17 cellular contexts compared by ENCODE assay signal in genomic region chr5:172875372-172876279, GRCh38. TPM values are rescaled to one million over a fixed set of nuclear protein-coding genes. Genes with fewer than 3 reads are reported as not detected.
A peak's percentile ranks its signal among the peaks of the same experiment; 100 is the strongest.
DNase-seq lines count a peak whose midpoint lies in the region; ATAC-seq and TF ChIP-seq lines count a peak whose summit lies in the region.
"Had no signal": no experiment of that assay in that cellular context is flagged by ENCODE, and none has a peak within 500 bp of the region (broad histone marks: within the 10 kb centered on the region; RNA-seq: fewer than 3 reads in every experiment).

No MANE protein-coding gene starts in this region.

- DNase-seq in HFFc6 (peak; percentile 58), amniotic epithelial cell (ENCODE audit: low read depth) (peak; percentile 69), right cardiac atrium (no peak), amniotic stem cell (lab: John Stamatoyannopoulos, UW) (no peak)
- no peak for DNase-seq in stimulated activated effector memory CD8-positive, alpha-beta T cell treated with anti-CD3 and anti-CD28 coated beads, Interleukin-12 subunit alpha, Interleukin-12 subunit beta, amount 100 ng/mL, for 72 hours (ENCODE audit: low spot score in 2 of 2)
- no peak for DNase-seq in effector memory CD4-positive, alpha-beta T cell
- DNase-seq: activated CD4-positive, alpha-beta T cell treated with anti-CD3 and anti-CD28 coated beads for 1 hour; cortex of kidney; DMS 273 treated with DMSO at 0.1 percent for 48 hours; mesendoderm; MV-4-11; NCI-H510A; SHP77 had no signal

- H3K4me3 ChIP-seq in right cardiac atrium (ENCODE audit: low read length): no peak overlapping the region
- H3K4me3 ChIP-seq in effector memory CD4-positive, alpha-beta T cell (ENCODE audit: insufficient read depth, low read depth, low read length, poor library complexity, severe bottlenecking): no peak overlapping the region
- H3K4me3 ChIP-seq: skin epidermis had no signal

- no peaks in the 10 kb centered on the region for H3K36me3 ChIP-seq in effector memory CD4-positive, alpha-beta T cell (ENCODE audit: control insufficient read depth, insufficient read depth, low read length)

- H3K4me3 Mint-ChIP-seq in HFFc6: no peak overlapping the region
- no peak overlapping the region for H3K4me3 Mint-ChIP-seq in stimulated activated effector memory CD8-positive, alpha-beta T cell treated with anti-CD3 and anti-CD28 coated beads, Interleukin-12 subunit alpha, Interleukin-12 subunit beta, amount 100 ng/mL, for 72 hours
- H3K4me3 Mint-ChIP-seq in stimulated activated memory B cell treated with anti-CD40 and anti-IgM and Interleukin-4, amounts not matched to agents 10 μg/mL and 1 μg/mL and 100 μg/mL, for 72 hours: no peak overlapping the region

- no peaks in the 10 kb centered on the region for H3K27me3 ChIP-seq in right cardiac atrium (ENCODE audit: control insufficient read depth, insufficient read depth)
- no peaks in the 10 kb centered on the region for H3K27me3 ChIP-seq in effector memory CD4-positive, alpha-beta T cell (replicated peaks; ENCODE audit: control insufficient read depth, insufficient read depth, low read length, poor library complexity, severe bottlenecking)

- peaks cover 42% of the 10 kb centered on the region for H3K4me1 ChIP-seq in right cardiac atrium (ENCODE audit: control insufficient read depth, insufficient read depth, low read length)
- H3K4me1 ChIP-seq in effector memory CD4-positive, alpha-beta T cell (ENCODE audit: control insufficient read depth, insufficient read depth, low read length, poor library complexity, severe bottlenecking): no peaks in the 10 kb centered on the region

- intact Hi-C loops in right cardiac atrium (cut with DNase I): no loop called here

- H3K27me3 Mint-ChIP-seq in HFFc6 (ENCODE audit: insufficient read depth): no peaks in the 10 kb centered on the region; the same call in 1 of the 2 replicates
- no peaks in the 10 kb centered on the region for H3K27me3 Mint-ChIP-seq in stimulated activated memory B cell treated with anti-CD40 and anti-IgM and Interleukin-4, amounts not matched to agents 10 μg/mL and 1 μg/mL and 100 μg/mL, for 72 hours

- TF ChIP-seq CTCF in HFFc6 (IDR thresholded peaks at IDR 0.05): no peak

- 67% methylated on average over 8 of the region's 8 CpGs for WGBS in right cardiac atrium

- no peaks in the 10 kb centered on the region for H3K9me3 ChIP-seq in right cardiac atrium (ENCODE audit: control insufficient read depth, low read length)
- H3K9me3 ChIP-seq in effector memory CD4-positive, alpha-beta T cell (ENCODE audit: control insufficient read depth, low read length): no peaks in the 10 kb centered on the region

- peak overlapping the region; percentile 27 for H3K27ac ChIP-seq in right cardiac atrium (ENCODE audit: low read length)
- H3K27ac ChIP-seq in effector memory CD4-positive, alpha-beta T cell (ENCODE audit: insufficient read depth, low read length, poor library complexity, severe bottlenecking): no peak overlapping the region

- peak overlapping the region; percentile 67 for H3K27ac Mint-ChIP-seq in HFFc6
- H3K27ac Mint-ChIP-seq in stimulated activated effector memory CD8-positive, alpha-beta T cell treated with anti-CD3 and anti-CD28 coated beads, Interleukin-12 subunit alpha, Interleukin-12 subunit beta, amount 100 ng/mL, for 72 hours: peak overlapping the region; percentile 12
- H3K27ac Mint-ChIP-seq in stimulated activated memory B cell treated with anti-CD40 and anti-IgM and Interleukin-4, amounts not matched to agents 10 μg/mL and 1 μg/mL and 100 μg/mL, for 72 hours: no peak overlapping the region
- H3K27ac Mint-ChIP-seq: activated T-helper 2 cell treated with anti-CD3 and anti-CD28 coated beads, Interferon-gamma antibody, Interleukin-2, Interleukin-4, amounts not matched to agents 10 μg/mL and 5 μg/mL and 100 μg/mL, durations not matched to agents 14 hours and 24 hours and 36 hours had no signal

- ATAC-seq in right cardiac atrium (no peak), GM21723 (IDR thresholded peaks at IDR 0.05; ENCODE audit: unreplicated experiment) (no peak)
- ATAC-seq in stimulated activated effector memory CD8-positive, alpha-beta T cell treated with anti-CD3 and anti-CD28 coated beads, Interleukin-12 subunit alpha, Interleukin-12 subunit beta, amount 100 ng/mL, for 72 hours: no peak
- ATAC-seq in stimulated activated memory B cell treated with anti-CD40 and anti-IgM and Interleukin-4, amounts not matched to agents 10 μg/mL and 1 μg/mL and 100 μg/mL, for 72 hours: no peak

- peaks cover 58% of the 10 kb centered on the region for H3K4me1 Mint-ChIP-seq in HFFc6 (ENCODE audit: low read depth)
- peaks cover 25% of the 10 kb centered on the region for H3K4me1 Mint-ChIP-seq in stimulated activated effector memory CD8-positive, alpha-beta T cell treated with anti-CD3 and anti-CD28 coated beads, Interleukin-12 subunit alpha, Interleukin-12 subunit beta, amount 100 ng/mL, for 72 hours
- H3K4me1 Mint-ChIP-seq in stimulated activated memory B cell treated with anti-CD40 and anti-IgM and Interleukin-4, amounts not matched to agents 10 μg/mL and 1 μg/mL and 100 μg/mL, for 72 hours: peaks cover 18% of the 10 kb centered on the region

- H3K9me3 Mint-ChIP-seq in HFFc6: no peaks in the 10 kb centered on the region
- no peaks in the 10 kb centered on the region for H3K9me3 Mint-ChIP-seq in stimulated activated effector memory CD8-positive, alpha-beta T cell treated with anti-CD3 and anti-CD28 coated beads, Interleukin-12 subunit alpha, Interleukin-12 subunit beta, amount 100 ng/mL, for 72 hours
- no peaks in the 10 kb centered on the region for H3K9me3 Mint-ChIP-seq in stimulated activated memory B cell treated with anti-CD40 and anti-IgM and Interleukin-4, amounts not matched to agents 10 μg/mL and 1 μg/mL and 100 μg/mL, for 72 hours
- H3K9me3 Mint-ChIP-seq: activated T-helper 2 cell treated with anti-CD3 and anti-CD28 coated beads, Interferon-gamma antibody, Interleukin-2, Interleukin-4, amounts not matched to agents 10 μg/mL and 5 μg/mL and 100 μg/mL, durations not matched to agents 14 hours and 24 hours and 36 hours had no signal

- H3K36me3 Mint-ChIP-seq in HFFc6 (ENCODE audit: low read depth): peaks cover 8% of the 10 kb centered on the region
- H3K36me3 Mint-ChIP-seq in stimulated activated effector memory CD8-positive, alpha-beta T cell treated with anti-CD3 and anti-CD28 coated beads, Interleukin-12 subunit alpha, Interleukin-12 subunit beta, amount 100 ng/mL, for 72 hours: no peaks in the 10 kb centered on the region
- peaks cover 25% of the 10 kb centered on the region for H3K36me3 Mint-ChIP-seq in stimulated activated memory B cell treated with anti-CD40 and anti-IgM and Interleukin-4, amounts not matched to agents 10 μg/mL and 1 μg/mL and 100 μg/mL, for 72 hours

RNA-seq across cellular contexts. Expression of gene ERGIC1, which starts 41.6 kb away (rescaled TPM):
- total RNA-seq in HFFc6 (2021; fragmentation: NEBNext Ultra II Directional; extraction: Animal tissue kit (Norgen Biotek cat#: 25700)): 100 to 1,000 TPM; 240 to 276 (median 258) TPM
- total RNA-seq in right cardiac atrium: 10 to 100 TPM; 75.7 to 96.8 (median 86.9) TPM
- 73.1 TPM for polyA plus RNA-seq in right cardiac atrium

Comparison
In these comparisons a context has a peak if more than half of its experiments do, and no peak if none do; other contexts are left out.
1. DNase-seq: peak in HFFc6 (single experiment) and amniotic epithelial cell (single experiment); none in right cardiac atrium (0 of 3), stimulated activated effector memory CD8-positive, alpha-beta T cell treated with anti-CD3 and anti-CD28 coated beads, Interleukin-12 subunit alpha, Interleukin-12 subunit beta, amount 100 ng/mL, for 72 hours (0 of 2), effector memory CD4-positive, alpha-beta T cell (0 of 3) and amniotic stem cell (single experiment).